ENCODE assay signal across 1 cellular context in genomic region chr20:63273180-63273579, GRCh38.
TF ChIP-seq lines count a peak whose summit lies in the region.

No MANE protein-coding gene starts in this region.

TF ChIP-seq in K562, 482 proteins besides CTCF, POLR2A, EP300 and RAD21:
- TF ChIP-seq, protein P1, sequence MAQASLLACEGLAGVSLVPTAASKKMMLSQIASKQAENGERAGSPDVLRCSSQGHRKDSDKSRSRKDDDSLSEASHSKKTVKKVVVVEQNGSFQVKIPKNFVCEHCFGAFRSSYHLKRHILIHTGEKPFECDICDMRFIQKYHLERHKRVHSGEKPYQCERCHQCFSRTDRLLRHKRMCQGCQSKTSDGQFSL (CRISPR knock-in tag; IDR thresholded peaks at IDR 0.05): no peak
- TF ChIP-seq, protein P1 (tag; IDR thresholded peaks at IDR 0.05): no peak
- TF ChIP-seq ZBTB7A (IDR thresholded peaks at IDR 0.05; ENCODE audit: borderline replicate concordance, control insufficient read depth, low read depth, low read length): 0 out of 2 replicates have a peak, but pooled peaks have one; percentile 23
TF ChIP-seq in K562: peak in this region for 1.
